In the genomic region with DNA sequence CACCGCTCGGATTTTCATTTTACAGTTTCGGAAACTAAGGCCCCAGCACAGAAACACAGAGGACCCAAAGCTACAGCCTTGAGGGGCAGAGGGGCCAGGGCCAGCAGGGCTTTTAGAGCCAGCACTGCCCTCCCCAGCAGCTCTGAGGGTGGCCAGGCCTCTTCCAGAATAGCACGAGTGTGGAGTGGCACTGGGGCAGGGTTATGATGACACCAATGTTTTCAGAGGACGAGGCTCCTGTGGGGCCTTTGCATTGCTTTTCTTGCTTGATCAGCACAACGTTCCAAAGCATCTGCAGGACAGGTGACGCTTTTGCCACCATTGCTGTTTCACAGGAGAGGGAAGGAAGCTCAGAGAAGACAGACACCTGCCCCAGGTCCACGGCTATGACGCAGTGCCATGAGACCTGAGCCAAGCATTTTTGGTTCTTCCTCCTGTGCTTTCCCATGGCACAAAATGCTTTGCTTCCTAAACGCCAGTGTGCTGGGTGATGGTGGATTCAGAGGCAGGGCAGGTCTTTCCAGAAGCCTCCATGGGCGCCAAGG, we compare ENCODE assay signal across 1 cellular context.
TF ChIP-seq lines count a peak whose summit lies in the region.

No MANE protein-coding gene starts in this region.

TF ChIP-seq in H1, 55 proteins besides CTCF, POLR2A, EP300 and RAD21:
- TF ChIP-seq SP1 (IDR thresholded peaks at IDR 0.05; ENCODE audit: low read depth, low read length), result no peak
- TF ChIP-seq CHD1 (IDR thresholded peaks at IDR 0.05; ENCODE audit: low read depth, low read length), result no peak
- no peak for TF ChIP-seq KDM5A (IDR thresholded peaks at IDR 0.05; ENCODE audit: low read length)
